29 cellular contexts compared by ENCODE assay signal in the genomic region with DNA sequence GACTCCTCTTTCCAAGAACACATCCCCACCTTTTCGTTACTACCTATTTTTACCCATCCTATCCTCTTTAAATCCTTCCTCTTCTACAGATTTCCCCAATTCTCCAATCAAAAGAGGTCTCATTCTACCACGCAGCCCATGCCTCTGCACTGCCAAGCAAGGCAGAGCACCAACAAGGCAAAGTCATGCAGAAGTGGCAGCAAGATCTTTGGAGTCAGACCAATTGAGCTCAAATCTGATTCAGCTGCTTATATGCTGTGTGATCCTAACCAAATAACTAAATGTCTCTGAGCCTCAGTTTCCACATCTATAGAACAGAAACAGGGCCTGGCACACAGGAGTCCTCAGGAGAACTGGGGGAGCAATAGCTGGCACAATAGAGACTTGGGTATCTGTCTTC. TPM values are rescaled to one million over a fixed set of nuclear protein-coding genes. Genes with fewer than 3 reads are reported as not detected.
"Had no signal": no experiment of that assay in that cellular context is flagged by ENCODE, and none has a peak within 500 bp of the region (broad histone marks: within the 10 kb centered on the region; RNA-seq: fewer than 3 reads in every experiment).

No MANE protein-coding gene starts in this region.

- H3K27me3 Mint-ChIP-seq: activated CD4-positive, alpha-beta memory T cell treated with anti-CD3 and anti-CD28 coated beads, Interleukin-2, amount 10 ng/mL, durations not matched to agents 7 days and 5 days; activated CD4-positive, alpha-beta T cell treated with anti-CD3 and anti-CD28 coated beads, Interleukin-2, amount 10 ng/mL, durations not matched to agents 7 days and 5 days; activated naive CD4-positive, alpha-beta T cell treated with anti-CD3 and anti-CD28 coated beads, Interleukin-2, amount 10 ng/mL, durations not matched to agents 7 days and 5 days; activated T-cell treated with anti-CD3 and anti-CD28 coated beads, Interleukin-2, amount 50 U/mL, for 24 hours; effector memory CD8-positive, alpha-beta T cell had no signal

- H3K9me3 ChIP-seq: right atrium auricular region, suprapubic skin, tibial nerve had no signal

- H3K27ac Mint-ChIP-seq: activated CD4-positive, alpha-beta memory T cell treated with anti-CD3 and anti-CD28 coated beads, Interleukin-2, amount 10 ng/mL, durations not matched to agents 7 days and 5 days; activated CD4-positive, alpha-beta T cell treated with anti-CD3 and anti-CD28 coated beads, Interleukin-2, amount 10 ng/mL, durations not matched to agents 7 days and 5 days; activated naive CD4-positive, alpha-beta T cell treated with anti-CD3 and anti-CD28 coated beads, Interleukin-2, amount 10 ng/mL, durations not matched to agents 7 days and 5 days; activated T-cell treated with anti-CD3 and anti-CD28 coated beads, Interleukin-2, amount 50 U/mL, for 24 hours; immature natural killer cell; natural killer cell; neural progenitor cell had no signal

- DNase-seq: activated CD4-positive, alpha-beta memory T cell treated with anti-CD3 and anti-CD28 coated beads, Interleukin-2, amount 10 ng/mL, durations not matched to agents 7 days and 5 days; activated CD4-positive, alpha-beta T cell treated with anti-CD3 and anti-CD28 coated beads, Interleukin-2, amount 10 ng/mL, durations not matched to agents 7 days and 5 days; activated CD4-positive, CD25-positive, alpha-beta regulatory T cell treated with anti-CD3 and anti-CD28 coated beads, Interleukin-2, amount 50 U/mL, for 72 hours; activated CD8-positive, alpha-beta memory T cell treated with anti-CD3 and anti-CD28 coated beads, Interleukin-2, amount 50 U/mL, for 48 hours; activated gamma-delta T cell; activated naive CD4-positive, alpha-beta T cell treated with anti-CD3 and anti-CD28 coated beads, Interleukin-2, amount 10 ng/mL, durations not matched to agents 7 days and 5 days; activated T-cell treated with anti-CD3 and anti-CD28 coated beads, Interleukin-2, amount 50 U/mL, for 24 hours; amygdala; cerebellar nuclear complex; cortex of kidney; effector memory CD8-positive, alpha-beta T cell; hypothalamus; immature natural killer cell; kidney; left colon; natural killer cell; occipital lobe; stimulated activated CD4-positive, alpha-beta T cell treated with anti-CD3 and anti-CD28 coated beads, Interleukin-1b, Interleukin-23, amount 100 ng/mL, for 48 hours; stimulated activated CD4-positive, alpha-beta T cell treated with anti-CD3 and anti-CD28 coated beads, Interleukin-4, amount 100 ng/mL, for 4 hours; stimulated activated naive CD4-positive, alpha-beta T cell; T-helper 1 cell; T-helper 9 cell had no signal

- H3K4me2 ChIP-seq: neural progenitor cell, smooth muscle cell had no signal

- H3K9me3 Mint-ChIP-seq: activated CD4-positive, alpha-beta memory T cell treated with anti-CD3 and anti-CD28 coated beads, Interleukin-2, amount 10 ng/mL, durations not matched to agents 7 days and 5 days; activated CD4-positive, alpha-beta T cell treated with anti-CD3 and anti-CD28 coated beads, Interleukin-2, amount 10 ng/mL, durations not matched to agents 7 days and 5 days; activated naive CD4-positive, alpha-beta T cell treated with anti-CD3 and anti-CD28 coated beads, Interleukin-2, amount 10 ng/mL, durations not matched to agents 7 days and 5 days; activated T-cell treated with anti-CD3 and anti-CD28 coated beads, Interleukin-2, amount 50 U/mL, for 24 hours; effector memory CD8-positive, alpha-beta T cell; immature natural killer cell; natural killer cell; neural progenitor cell had no signal

- H3K36me3 ChIP-seq: neural progenitor cell, right atrium auricular region, suprapubic skin, tibial nerve had no signal

- H3K4me3 ChIP-seq: neural progenitor cell, right atrium auricular region, smooth muscle cell, suprapubic skin, tibial nerve had no signal

- H3K27ac ChIP-seq: neural progenitor cell, parathyroid adenoma, suprapubic skin had no signal

- H3K4me3 Mint-ChIP-seq: activated CD4-positive, alpha-beta memory T cell treated with anti-CD3 and anti-CD28 coated beads, Interleukin-2, amount 10 ng/mL, durations not matched to agents 7 days and 5 days; activated CD4-positive, alpha-beta T cell treated with anti-CD3 and anti-CD28 coated beads, Interleukin-2, amount 10 ng/mL, durations not matched to agents 7 days and 5 days; activated naive CD4-positive, alpha-beta T cell treated with anti-CD3 and anti-CD28 coated beads, Interleukin-2, amount 10 ng/mL, durations not matched to agents 7 days and 5 days; activated T-cell treated with anti-CD3 and anti-CD28 coated beads, Interleukin-2, amount 50 U/mL, for 24 hours; effector memory CD8-positive, alpha-beta T cell; immature natural killer cell; natural killer cell; neural progenitor cell had no signal

- H2AFZ ChIP-seq: neural progenitor cell, parathyroid adenoma had no signal

- H3K36me3 Mint-ChIP-seq: activated naive CD4-positive, alpha-beta T cell treated with anti-CD3 and anti-CD28 coated beads, Interleukin-2, amount 10 ng/mL, durations not matched to agents 7 days and 5 days; immature natural killer cell; natural killer cell; neural progenitor cell had no signal

- ATAC-seq: effector memory CD8-positive, alpha-beta T cell; left colon; natural killer cell had no signal

- H3K27me3 ChIP-seq: neural progenitor cell, right atrium auricular region, suprapubic skin, tibial nerve had no signal

- H3K9ac ChIP-seq: neural progenitor cell, parathyroid adenoma had no signal

RNA-seq across cellular contexts. Expression of a gene that starts 41.5 kb away (rescaled TPM):
- total RNA-seq: activated CD4-positive, alpha-beta memory T cell treated with anti-CD3 and anti-CD28 coated beads, Interleukin-2, amount 10 ng/mL, durations not matched to agents 7 days and 5 days; mononuclear cell had no signal
